ENCODE assay signal across 17 cellular contexts in the genomic region with DNA sequence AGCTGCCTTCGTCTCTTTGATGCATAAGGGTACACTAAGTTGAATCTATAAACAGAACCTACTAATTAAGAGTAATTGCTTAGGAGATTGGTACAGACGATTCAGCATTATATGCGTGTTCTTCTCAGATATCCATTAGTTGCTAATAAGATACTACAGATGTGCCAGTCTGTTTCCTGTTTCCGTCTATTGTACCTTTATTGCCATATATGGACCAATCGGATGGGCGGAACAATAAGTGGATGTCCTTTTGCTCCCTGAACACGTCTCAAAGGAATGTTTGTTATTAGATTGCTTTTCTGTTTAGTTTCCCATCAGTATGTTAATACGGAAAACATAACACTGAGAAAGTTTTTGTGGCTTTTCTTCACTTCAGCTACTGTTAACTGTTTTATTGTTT.
DNase-seq lines count a peak whose midpoint lies in the region; ATAC-seq, FAIRE-seq and TF ChIP-seq lines count a peak whose summit lies in the region.
"Had no signal": no experiment of that assay in that cellular context is flagged by ENCODE, and none has a peak within 500 bp of the region (broad histone marks: within the 10 kb centered on the region; RNA-seq: fewer than 3 reads in every experiment).

No MANE protein-coding gene starts in this region.

- no peak overlapping the region for H3K9ac ChIP-seq in smooth muscle cell (ENCODE audit: low read depth)

- peak overlapping the region; percentile 56 for H3K4me2 ChIP-seq in smooth muscle cell
- H3K4me2 ChIP-seq: PC-9 had no signal

- no peak for FAIRE-seq in bronchial epithelial cell (lab: Jason Lieb, UNC)

- WGBS in smooth muscle cell (ENCODE audit: low lambda C conversion rate): 73% methylated on average over 8 of the region's 8 CpGs

- no peak overlapping the region for H2AFZ ChIP-seq in smooth muscle cell (ENCODE audit: low read depth)
- H2AFZ ChIP-seq: PC-9 had no signal

- H3K4me1 ChIP-seq in smooth muscle cell (ENCODE audit: low read depth): peaks cover 26% of the 10 kb centered on the region

- H3F3A ChIP-seq in smooth muscle cell (ENCODE audit: low read depth): peaks cover 14% of the 10 kb centered on the region

- no peak overlapping the region for H3K27ac ChIP-seq in smooth muscle cell (ENCODE audit: low read depth)
- H3K27ac ChIP-seq: PC-9 had no signal

- H3K79me2 ChIP-seq in smooth muscle cell (ENCODE audit: low read depth): no peaks in the 10 kb centered on the region

- no peaks in the 10 kb centered on the region for H4K20me1 ChIP-seq in smooth muscle cell (ENCODE audit: low read depth)

- ATAC-seq in left lobe of liver (peak; percentile 28), HG03139 (IDR thresholded peaks at IDR 0.05; ENCODE audit: unreplicated experiment) (no peak), GM19452 (IDR thresholded peaks at IDR 0.05; ENCODE audit: unreplicated experiment) (no peak)
- ATAC-seq: activated CD8-positive, alpha-beta T cell treated with anti-CD3 and anti-CD28 coated beads for 36 hours had no signal

- H3K36me3 ChIP-seq in MG63 (no peaks in the 10 kb centered on the region), bronchial epithelial cell (ENCODE audit: control insufficient read depth, insufficient read depth, low read length) (no peaks in the 10 kb centered on the region), smooth muscle cell (ENCODE audit: low read depth) (no peaks in the 10 kb centered on the region)

- H3K27me3 ChIP-seq in MG63: no peaks in the 10 kb centered on the region
- H3K27me3 ChIP-seq in bronchial epithelial cell (ENCODE audit: control insufficient read depth, insufficient read depth, low read length): no peaks in the 10 kb centered on the region
- no peaks in the 10 kb centered on the region for H3K27me3 ChIP-seq in smooth muscle cell (ENCODE audit: low read depth)

- no peaks in the 10 kb centered on the region for H3K9me3 ChIP-seq in MG63
- no peaks in the 10 kb centered on the region for H3K9me3 ChIP-seq in smooth muscle cell (replicated peaks; ENCODE audit: low read depth)

- peak overlapping the region; percentile 4; the same call in 1 of the 2 replicates for H3K4me3 ChIP-seq in MG63
- no peak overlapping the region for H3K4me3 ChIP-seq in bronchial epithelial cell (ENCODE audit: low read depth, low read length)
- peak overlapping the region; percentile 15 for H3K4me3 ChIP-seq in smooth muscle cell
- H3K4me3 ChIP-seq: lung, PC-9 had no signal

- TF ChIP-seq CTCF in bronchial epithelial cell (IDR thresholded peaks at IDR 0.05; ENCODE audit: insufficient read depth, low read length, severe bottlenecking) (no peak), smooth muscle cell (IDR thresholded peaks at IDR 0.05; ENCODE audit: borderline replicate concordance, insufficient read depth, poor library complexity, severe bottlenecking) (no peak)

- DNase-seq in MG63 (no peak), bronchial epithelial cell (ENCODE audit: low read depth) (peak; percentile 45), left lobe of liver (ENCODE audit: low spot score) (no peak), smooth muscle cell (lab: John Stamatoyannopoulos, UW; ENCODE audit: unreplicated experiment) (no peak), UCSD-AML1 (lab: John Stamatoyannopoulos, UW; ENCODE audit: unreplicated experiment) (no peak)
- DNase-seq in stimulated activated CD4-positive, alpha-beta T cell treated with anti-CD3 and anti-CD28 coated beads, Interleukin-4, amount 100 ng/mL, for 1 hour: no peak
- DNase-seq: activated CD8-positive, alpha-beta T cell treated with anti-CD3 and anti-CD28 coated beads for 36 hours; COR-L47; cortex of kidney; head of caudate nucleus; NCI-H2227 treated with DMSO at 0.1 percent for 48 hours; PC-9; retina; T-helper 9 cell had no signal
